Comparison of ENCODE assay signal across 8 cellular contexts in the genomic region with DNA sequence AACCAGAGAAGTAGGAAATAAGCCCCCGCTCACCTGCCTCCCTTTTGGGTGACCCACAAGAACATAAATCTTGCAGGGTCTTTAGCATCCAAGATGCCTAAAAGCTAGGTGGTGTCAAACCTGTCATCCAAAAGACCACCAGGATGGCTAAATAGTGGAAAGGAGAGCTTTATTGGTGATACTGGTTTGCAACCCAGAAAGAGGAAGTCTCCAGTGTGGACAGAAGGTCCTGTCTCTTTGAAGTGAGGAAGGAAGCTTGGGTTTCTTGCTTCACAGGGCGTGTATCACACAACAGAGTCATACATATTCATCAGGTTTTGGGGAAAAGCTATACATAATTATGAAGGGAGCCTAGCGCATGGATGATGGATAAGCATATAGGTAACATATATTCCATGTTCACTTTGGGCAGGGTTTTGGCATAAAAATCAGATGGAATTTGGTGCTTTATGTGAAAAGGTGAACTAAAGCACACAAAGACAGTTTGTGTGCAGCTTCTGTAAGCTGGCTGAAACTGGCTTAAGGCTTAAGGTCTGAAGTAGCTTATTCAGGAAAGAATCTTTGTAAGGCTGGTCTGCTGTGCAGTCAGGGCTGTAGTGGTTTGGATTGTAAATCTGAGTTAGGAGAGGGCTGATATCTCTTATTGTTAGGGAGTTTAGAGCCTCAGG.
DNase-seq lines count a peak whose midpoint lies in the region; ATAC-seq and TF ChIP-seq lines count a peak whose summit lies in the region.

No MANE protein-coding gene starts in this region.

- no peak overlapping the region for H2BK120ac ChIP-seq in trophoblast cell (ENCODE audit: insufficient read depth, low read length, poor library complexity)

- no peak overlapping the region for H3K9ac ChIP-seq in trophoblast cell (ENCODE audit: low read length)

- no peak overlapping the region for H2AFZ ChIP-seq in trophoblast cell (ENCODE audit: insufficient read depth, low read length, poor library complexity)

- no peak overlapping the region for H3K23ac ChIP-seq in trophoblast cell (ENCODE audit: low read length)

- H3K9me3 ChIP-seq in trophoblast cell (ENCODE audit: insufficient read depth, low read depth, low read length), result no peaks in the 10 kb centered on the region

- no peak overlapping the region for H3K14ac ChIP-seq in trophoblast cell (ENCODE audit: low read length)

- no peak overlapping the region for H4K8ac ChIP-seq in trophoblast cell (ENCODE audit: low read depth, low read length)

- no peaks in the 10 kb centered on the region for H3K79me1 ChIP-seq in trophoblast cell (ENCODE audit: low read length)

- H3K27ac ChIP-seq in dorsolateral prefrontal cortex (peak overlapping the region in 30 of 59 donors; percentile 3 to 100 (median 43)), trophoblast cell (ENCODE audit: low read depth, low read length) (no peak overlapping the region)

- H4K91ac ChIP-seq in trophoblast cell (ENCODE audit: low read depth, low read length), result no peak overlapping the region

- no peaks in the 10 kb centered on the region for H3K36me3 ChIP-seq in trophoblast cell (ENCODE audit: control insufficient read depth in 1 of 2, insufficient read depth in 2 of 2, low read length in 2 of 2)

- TF ChIP-seq CTCF in dorsolateral prefrontal cortex (IDR thresholded peaks at IDR 0.05 in 54 of 56, conservative IDR thresholded peaks at IDR 0.05 in 2 of 56; ENCODE audit: low read depth in 1 of 56, partially characterized antibody in 56 of 56), result no peak

- intact Hi-C loops in dorsolateral prefrontal cortex (cut with DNase I), result no loop called here

- no peaks in the 10 kb centered on the region for H3K79me2 ChIP-seq in trophoblast cell (ENCODE audit: control insufficient read depth, insufficient read depth, low read length, poor library complexity)

- no peak overlapping the region for H3K4ac ChIP-seq in trophoblast cell (ENCODE audit: low read depth, low read length)

- peak; percentile 79 for ATAC-seq in GM21390 (IDR thresholded peaks at IDR 0.05; ENCODE audit: unreplicated experiment)
- peak; percentile 34 for ATAC-seq in HG03521 (IDR thresholded peaks at IDR 0.05; ENCODE audit: unreplicated experiment)
- ATAC-seq in HG03571 (IDR thresholded peaks at IDR 0.05; ENCODE audit: unreplicated experiment), result no peak

- no peak overlapping the region for H2BK12ac ChIP-seq in trophoblast cell (ENCODE audit: low read length)

- no peak overlapping the region for H2BK5ac ChIP-seq in trophoblast cell (ENCODE audit: low read depth, low read length, poor library complexity)

- no peaks in the 10 kb centered on the region for H3K4me1 ChIP-seq in trophoblast cell (ENCODE audit: control insufficient read depth in 1 of 2, insufficient read depth in 2 of 2, low read length in 2 of 2)

- no peak overlapping the region for H3K4me3 ChIP-seq in dorsolateral prefrontal cortex
- no peak overlapping the region for H3K4me3 ChIP-seq in trophoblast cell (ENCODE audit: low read depth, low read length)

- no peak overlapping the region for H3K4me2 ChIP-seq in trophoblast cell (ENCODE audit: low read length)

- DNase-seq in CD1c-positive myeloid dendritic cell (ENCODE audit: extremely low spot score) (peak; percentile 85), dorsolateral prefrontal cortex (no peak), NCI-H526 (lab: John Stamatoyannopoulos, UW) (no peak), trophoblast cell (no peak)
- DNase-seq in activated CD4-positive, alpha-beta T cell treated with anti-CD3 and anti-CD28 coated beads for 1 hour, result no peak

- no peak overlapping the region for H4K12ac ChIP-seq in trophoblast cell (ENCODE audit: low read depth, low read length)

- H2AK5ac ChIP-seq in trophoblast cell (ENCODE audit: low read length), result no peak overlapping the region

- WGBS in trophoblast cell (ENCODE audit: extremely low coverage, insufficient coverage, insufficient read length), result no CpG with 5 or more reads among the region's 3 CpGs

- no peaks in the 10 kb centered on the region for H3K27me3 ChIP-seq in dorsolateral prefrontal cortex
- no peaks in the 10 kb centered on the region for H3K27me3 ChIP-seq in trophoblast cell (ENCODE audit: insufficient read depth, low read length)

- no peak overlapping the region for H3K18ac ChIP-seq in trophoblast cell (ENCODE audit: low read length)
